8 cellular contexts compared by ENCODE assay signal in genomic region chr2:55268288-55268906, GRCh38. TPM values are rescaled to one million over a fixed set of nuclear protein-coding genes. Genes with fewer than 3 reads are reported as not detected.
DNase-seq lines count a peak whose midpoint lies in the region; ATAC-seq, FAIRE-seq and TF ChIP-seq lines count a peak whose summit lies in the region.

No MANE protein-coding gene starts in this region.

- no peaks in the 10 kb centered on the region for H3K9me3 Mint-ChIP-seq in activated T-cell treated with anti-CD3 and anti-CD28 coated beads, Interleukin-2, amount 50 U/mL, for 72 hours
- no peaks in the 10 kb centered on the region for H3K9me3 Mint-ChIP-seq in activated T-helper 2 cell treated with anti-CD3 and anti-CD28 coated beads, Interferon-gamma antibody, Interleukin-2, Interleukin-4, amounts not matched to agents 10 μg/mL and 5 μg/mL and 100 μg/mL, durations not matched to agents 14 hours and 24 hours and 36 hours

- peaks cover 23% of the 10 kb centered on the region for H3K4me1 Mint-ChIP-seq in activated T-cell treated with anti-CD3 and anti-CD28 coated beads, Interleukin-2, amount 50 U/mL, for 72 hours (ENCODE audit: low read depth)
- H3K4me1 Mint-ChIP-seq in activated T-helper 2 cell treated with anti-CD3 and anti-CD28 coated beads, Interferon-gamma antibody, Interleukin-2, Interleukin-4, amounts not matched to agents 10 μg/mL and 5 μg/mL and 100 μg/mL, durations not matched to agents 14 hours and 24 hours and 36 hours (ENCODE audit: low read depth), result peaks cover 15% of the 10 kb centered on the region

- peak overlapping the region; percentile 100 for H3K27ac Mint-ChIP-seq in activated T-cell treated with anti-CD3 and anti-CD28 coated beads, Interleukin-2, amount 50 U/mL, for 72 hours
- H3K27ac Mint-ChIP-seq in activated T-helper 2 cell treated with anti-CD3 and anti-CD28 coated beads, Interferon-gamma antibody, Interleukin-2, Interleukin-4, amounts not matched to agents 10 μg/mL and 5 μg/mL and 100 μg/mL, durations not matched to agents 14 hours and 24 hours and 36 hours, result peak overlapping the region; percentile 92

- no peak for ATAC-seq in activated T-cell treated with anti-CD3 and anti-CD28 coated beads, Interleukin-2, amount 50 U/mL, for 72 hours (replicated peaks in 1 of 2)
- no peak for ATAC-seq in GM18502 (IDR thresholded peaks at IDR 0.05; ENCODE audit: poor library complexity, unreplicated experiment)

- no peak for DNase-seq in activated T-cell treated with anti-CD3 and anti-CD28 coated beads, Interleukin-2, amount 50 U/mL, for 72 hours
- DNase-seq in activated T-cell treated with anti-CD3 and anti-CD28 coated beads for 4 hours (no peak), GM20000 (ENCODE audit: low spot score) (no peak), frontal cortex (ENCODE audit: low spot score in 2 of 2) (no peak)
- no peak for DNase-seq in activated T-helper 2 cell treated with anti-CD3 and anti-CD28 coated beads, Interferon-gamma antibody, Interleukin-2, Interleukin-4, amounts not matched to agents 10 μg/mL and 5 μg/mL and 100 μg/mL, durations not matched to agents 14 hours and 24 hours and 36 hours (ENCODE audit: low spot score)

- no peaks in the 10 kb centered on the region for H3K27me3 Mint-ChIP-seq in activated T-cell treated with anti-CD3 and anti-CD28 coated beads, Interleukin-2, amount 50 U/mL, for 72 hours (ENCODE audit: low read depth)
- no peaks in the 10 kb centered on the region for H3K27me3 Mint-ChIP-seq in activated T-helper 2 cell treated with anti-CD3 and anti-CD28 coated beads, Interferon-gamma antibody, Interleukin-2, Interleukin-4, amounts not matched to agents 10 μg/mL and 5 μg/mL and 100 μg/mL, durations not matched to agents 14 hours and 24 hours and 36 hours (ENCODE audit: low read depth)

- TF ChIP-seq CTCF in GM20000 (IDR thresholded peaks at IDR 0.05; ENCODE audit: extremely low read depth, missing control alignments), result no peak

- H3K4me1 ChIP-seq in iPS-20b (ENCODE audit: insufficient read depth, low read length) (peaks cover 3% of the 10 kb centered on the region; the same call in 1 of the 2 replicates), subcutaneous abdominal adipose tissue (ENCODE audit: control insufficient read depth in 5 of 5, insufficient read depth in 5 of 5, low read length in 5 of 5) (peaks cover 3 to 15% (median 14%) of the 10 kb centered on the region in 5 donors)

- peaks cover 2 to 11% of the 10 kb centered on the region in 2 donors for H3K36me3 Mint-ChIP-seq in activated T-cell treated with anti-CD3 and anti-CD28 coated beads, Interleukin-2, amount 50 U/mL, for 72 hours (ENCODE audit: insufficient read depth in 2 of 2)
- peaks cover 30% of the 10 kb centered on the region for H3K36me3 Mint-ChIP-seq in activated T-helper 2 cell treated with anti-CD3 and anti-CD28 coated beads, Interferon-gamma antibody, Interleukin-2, Interleukin-4, amounts not matched to agents 10 μg/mL and 5 μg/mL and 100 μg/mL, durations not matched to agents 14 hours and 24 hours and 36 hours (ENCODE audit: low read depth)

- H3K4me3 ChIP-seq in iPS-20b (ENCODE audit: low read length), result peak overlapping the region; percentile 98
- H3K4me3 ChIP-seq in subcutaneous abdominal adipose tissue (ENCODE audit: low read depth in 1 of 5, low read length in 5 of 5), result peak overlapping the region; percentile 86 to 99 (median 92)

- H3K4me3 Mint-ChIP-seq in activated T-cell treated with anti-CD3 and anti-CD28 coated beads, Interleukin-2, amount 50 U/mL, for 72 hours, result peak overlapping the region; percentile 98 to 100
- peak overlapping the region; percentile 97 for H3K4me3 Mint-ChIP-seq in activated T-helper 2 cell treated with anti-CD3 and anti-CD28 coated beads, Interferon-gamma antibody, Interleukin-2, Interleukin-4, amounts not matched to agents 10 μg/mL and 5 μg/mL and 100 μg/mL, durations not matched to agents 14 hours and 24 hours and 36 hours (ENCODE audit: low read depth)

- H3K9me3 ChIP-seq in iPS-20b (ENCODE audit: insufficient read depth, low read depth, low read length) (no peaks in the 10 kb centered on the region), subcutaneous abdominal adipose tissue (ENCODE audit: control insufficient read depth in 5 of 5, low read length in 5 of 5) (no peaks in the 10 kb centered on the region)

- H3K36me3 ChIP-seq in iPS-20b (ENCODE audit: insufficient read depth, low read depth, low read length) (peaks cover 32% of the 10 kb centered on the region), subcutaneous abdominal adipose tissue (ENCODE audit: control insufficient read depth in 5 of 5, insufficient read depth in 5 of 5, low read length in 5 of 5) (peaks cover 10 to 23% (median 13%) of the 10 kb centered on the region in 5 donors)

- H3K9ac ChIP-seq in iPS-20b (ENCODE audit: low read depth, low read length) (peak overlapping the region; percentile 95), subcutaneous abdominal adipose tissue (ENCODE audit: low read length in 5 of 5) (peak overlapping the region; percentile 76 to 97 (median 89))

- H3K27me3 ChIP-seq in iPS-20b (ENCODE audit: insufficient read depth, low read length) (no peaks in the 10 kb centered on the region), subcutaneous abdominal adipose tissue (ENCODE audit: control insufficient read depth in 5 of 5, insufficient read depth in 4 of 5, low read length in 5 of 5) (no peaks in the 10 kb centered on the region)

- intact Hi-C loops in activated T-helper 2 cell treated with anti-CD3 and anti-CD28 coated beads, Interferon-gamma antibody, Interleukin-2, Interleukin-4, amounts not matched to agents 10 μg/mL and 5 μg/mL and 100 μg/mL, durations not matched to agents 14 hours and 24 hours and 36 hours (cut with micrococcal nuclease), result loop anchor here (2.0 kb wide), 1 partner anchor 150 kb away; the partner anchor contains the start of gene CCDC88A

- FAIRE-seq in frontal cortex (lab: Jason Lieb, UNC), result no peak

- peak overlapping the region; percentile 63 for H3K27ac ChIP-seq in iPS-20b (ENCODE audit: low read length)
- peak overlapping the region; percentile 91 for H3K27ac ChIP-seq in subcutaneous abdominal adipose tissue (ENCODE audit: low read depth, low read length)

RNA-seq across cellular contexts. Expression of gene MTIF2, which starts 0.6 kb away (rescaled TPM):
- 10 to 100 TPM; 49.8 to 55.7 TPM for total RNA-seq in activated T-cell treated with anti-CD3 and anti-CD28 coated beads, Interleukin-2, amount 50 U/mL, for 72 hours
- total RNA-seq in activated T-helper 2 cell treated with anti-CD3 and anti-CD28 coated beads, Interferon-gamma antibody, Interleukin-2, Interleukin-4, amounts not matched to agents 10 μg/mL and 5 μg/mL and 100 μg/mL, durations not matched to agents 14 hours and 24 hours and 36 hours, result 40.2 and 42.7 TPM in 2 replicates
- total RNA-seq in frontal cortex, result 29.8 TPM

RNA-seq across cellular contexts. Expression of gene RPS27A, which starts 35.9 kb away (rescaled TPM):
- total RNA-seq in activated T-cell treated with anti-CD3 and anti-CD28 coated beads, Interleukin-2, amount 50 U/mL, for 72 hours, result 1,000 to 10,000 TPM; 1,242 to 1,391 TPM
- 1,030 and 1,063 TPM in 2 replicates for total RNA-seq in activated T-helper 2 cell treated with anti-CD3 and anti-CD28 coated beads, Interferon-gamma antibody, Interleukin-2, Interleukin-4, amounts not matched to agents 10 μg/mL and 5 μg/mL and 100 μg/mL, durations not matched to agents 14 hours and 24 hours and 36 hours
- total RNA-seq in frontal cortex, result 726 TPM

RNA-seq across cellular contexts. Expression of gene CLHC1, which starts 36.3 kb away (rescaled TPM):
- total RNA-seq in activated T-cell treated with anti-CD3 and anti-CD28 coated beads, Interleukin-2, amount 50 U/mL, for 72 hours, result 10 to 100 TPM; 12.3 to 15.5 TPM
- total RNA-seq in activated T-helper 2 cell treated with anti-CD3 and anti-CD28 coated beads, Interferon-gamma antibody, Interleukin-2, Interleukin-4, amounts not matched to agents 10 μg/mL and 5 μg/mL and 100 μg/mL, durations not matched to agents 14 hours and 24 hours and 36 hours, result 12.0 and 12.3 TPM in 2 replicates
- 48.1 TPM for total RNA-seq in frontal cortex
